Comparison of ENCODE assay signal across 8 cellular contexts in genomic region chr22:20393705-20394476, GRCh38. TPM values are rescaled to one million over a fixed set of nuclear protein-coding genes. Genes with fewer than 3 reads are reported as not detected.
A peak's percentile ranks its signal among the peaks of the same experiment; 100 is the strongest.
DNase-seq lines count a peak whose midpoint lies in the region; ATAC-seq, FAIRE-seq and TF ChIP-seq lines count a peak whose summit lies in the region.

Gene ZNF74, plus strand, starts transcription at chr22:20394151. Its CDS starts 478 bp downstream, at chr22:20394629.

- H3K36me3 ChIP-seq in bronchial epithelial cell (ENCODE audit: control insufficient read depth, insufficient read depth, low read length) (no peaks in the 10 kb centered on the region), skeletal muscle tissue (ENCODE audit: control insufficient read depth in 3 of 3, insufficient read depth in 3 of 3, low read length in 3 of 3) (no peaks in the 10 kb centered on the region)

- H3K9me3 Mint-ChIP-seq in WTC11, result peaks cover 5% of the 10 kb centered on the region

- DNase-seq in GM12891 (ENCODE audit: insufficient read length, low spot score), result peak; percentile 66
- DNase-seq in NCI-H2171 treated with DMSO at 0.1 percent for 48 hours (lab: John Stamatoyannopoulos, UW), result peak; percentile 97
- DNase-seq in WTC11 (ENCODE audit: low spot score), result peak; percentile 91
- peak; percentile 82 for DNase-seq in bronchial epithelial cell (ENCODE audit: low read depth)
- peak; percentile 89 for DNase-seq in iPS-NIHi11 (ENCODE audit: low spot score)

- TF ChIP-seq POLR2A in GM12891 (IDR thresholded peaks at IDR 0.05; ENCODE audit: low read depth, low read length), result peak; percentile 87

- ATAC-seq in HG02943 (IDR thresholded peaks at IDR 0.05; ENCODE audit: low read depth, unreplicated experiment) (peak; percentile 71), WTC11 (peak; percentile 95), HG02571 (IDR thresholded peaks at IDR 0.05; ENCODE audit: unreplicated experiment) (no peak)

- TF ChIP-seq CTCF in WTC11 (IDR thresholded peaks at IDR 0.05) (no peak), bronchial epithelial cell (IDR thresholded peaks at IDR 0.05; ENCODE audit: insufficient read depth, low read length, severe bottlenecking) (no peak)

- H3K4me3 ChIP-seq in bronchial epithelial cell (ENCODE audit: low read depth, low read length) (peak within 1 kb of the TSS; percentile 64), skeletal muscle tissue (ENCODE audit: low read length in 3 of 3) (peak within 1 kb of the TSS; percentile 86 to 94 (median 91))

- H3K4me1 ChIP-seq in skeletal muscle tissue (ENCODE audit: control insufficient read depth in 3 of 3, insufficient read depth in 3 of 3, low read length in 3 of 3), result peaks cover 15 to 22% (median 17%) of the 10 kb centered on the region in 3 donors

- FAIRE-seq in GM12891 (lab: Jason Lieb, UNC) (peak; percentile 97), bronchial epithelial cell (lab: Jason Lieb, UNC) (no peak)

- H3K4me3 Mint-ChIP-seq in WTC11, result peak within 1 kb of the TSS; percentile 87

- H3K9me3 ChIP-seq in skeletal muscle tissue (ENCODE audit: control insufficient read depth in 3 of 3, low read length in 3 of 3), result no peaks in the 10 kb centered on the region

- H3K27ac ChIP-seq in skeletal muscle tissue (ENCODE audit: low read depth, low read length), result peak within 1 kb of the TSS; percentile 21

- no peaks in the 10 kb centered on the region for H3K27me3 ChIP-seq in bronchial epithelial cell (ENCODE audit: control insufficient read depth, insufficient read depth, low read length)
- H3K27me3 ChIP-seq in skeletal muscle tissue (ENCODE audit: control insufficient read depth in 3 of 3, insufficient read depth in 3 of 3, low read length in 3 of 3), result no peaks in the 10 kb centered on the region

- peaks cover 17% of the 10 kb centered on the region for H3K36me3 Mint-ChIP-seq in WTC11

- H3K27ac Mint-ChIP-seq in WTC11, result peak within 1 kb of the TSS; percentile 94

- POLR2A ChIA-PET in WTC11 (lab: Charles Lee), result interaction anchor here (0.5 to 1.4 kb wide), 2 partner anchors 74 to 243 kb away, joined by 3 to 4 read pairs; partner anchors contain the start of gene DGCR6L

- H3K4me1 Mint-ChIP-seq in WTC11, result peaks cover 36% of the 10 kb centered on the region

- no peaks in the 10 kb centered on the region; the same call in none of the 2 replicates for H3K27me3 Mint-ChIP-seq in WTC11 (ENCODE audit: low read depth)

- CTCF ChIA-PET in WTC11 (lab: Charles Lee), result interaction anchor here (1.0 to 4.5 kb wide), 7 partner anchors 24 to 212 kb away, joined by 3 to 30 read pairs (median 6); partner anchors contain the start of gene DGCR6L

- peak within 1 kb of the TSS; percentile 82 to 88 (median 85) for H3K9ac ChIP-seq in skeletal muscle tissue (ENCODE audit: low read depth in 1 of 3, low read length in 3 of 3)

TF ChIP-seq in GM12891, 5 proteins besides CTCF, POLR2A, EP300 and RAD21:
- TF ChIP-seq SPI1 (IDR thresholded peaks at IDR 0.05; ENCODE audit: low read depth, low read length) (no peak), POU2F2 (IDR thresholded peaks at IDR 0.05; ENCODE audit: low read depth, low read length) (peak; percentile 38; the same call in 1 of the 2 replicates), PAX5 (IDR thresholded peaks at IDR 0.05; ENCODE audit: insufficient read depth, low read length, severe bottlenecking) (no peak), TAF1 (IDR thresholded peaks at IDR 0.05; ENCODE audit: low read depth, low read length) (peak; percentile 56), POLR2AphosphoS5 (IDR thresholded peaks at IDR 0.05; ENCODE audit: low read depth, low read length) (peak; percentile 80)
TF ChIP-seq in GM12891: peak in this region for 3.

TF ChIP-seq in WTC11, 78 proteins besides CTCF, POLR2A, EP300 and RAD21 (continues in another document):
- TF ChIP-seq USF1 (CRISPR knock-in tag; IDR thresholded peaks at IDR 0.05), result peak; percentile 65
- TF ChIP-seq TEAD4 (CRISPR knock-in tag; IDR thresholded peaks at IDR 0.05), result peak; percentile 44; the same call in 1 of the 2 replicates
- TF ChIP-seq E2F1 (CRISPR knock-in tag; IDR thresholded peaks at IDR 0.05), result no peak
- peak; percentile 93; the same call in 1 of the 2 replicates for TF ChIP-seq KAT7 (CRISPR knock-in tag; IDR thresholded peaks at IDR 0.05; ENCODE audit: borderline replicate concordance)
- TF ChIP-seq CREM (CRISPR knock-in tag; IDR thresholded peaks at IDR 0.05), result 0 out of 2 replicates have a peak, but pooled peaks have one; percentile 64
- no peak for TF ChIP-seq PRRX2 (CRISPR knock-in tag; IDR thresholded peaks at IDR 0.05)
- TF ChIP-seq NFYB (CRISPR knock-in tag; conservative IDR thresholded peaks at IDR 0.05; ENCODE audit: low read depth), result no peak
- TF ChIP-seq ATF3 (CRISPR knock-in tag; conservative IDR thresholded peaks at IDR 0.05), result no peak
- TF ChIP-seq SMAD4 (CRISPR knock-in tag; IDR thresholded peaks at IDR 0.05), result peak; percentile 63; the same call in 1 of the 2 replicates
- peak; percentile 63 for TF ChIP-seq FOXP1 (CRISPR knock-in tag; IDR thresholded peaks at IDR 0.05; ENCODE audit: borderline replicate concordance)
- no peak for TF ChIP-seq NR2C2 (CRISPR knock-in tag; IDR thresholded peaks at IDR 0.05)
- TF ChIP-seq SOX15 (CRISPR knock-in tag; IDR thresholded peaks at IDR 0.05), result no peak
- no peak for TF ChIP-seq SMAD3 (CRISPR knock-in tag; IDR thresholded peaks at IDR 0.05; ENCODE audit: borderline replicate concordance)
- no peak for TF ChIP-seq ZSCAN18 (CRISPR knock-in tag; IDR thresholded peaks at IDR 0.05)
- no peak for TF ChIP-seq ZBTB21 (CRISPR knock-in tag; IDR thresholded peaks at IDR 0.05; ENCODE audit: borderline replicate concordance)
- TF ChIP-seq TEAD1 (CRISPR knock-in tag; IDR thresholded peaks at IDR 0.05), result peak; percentile 85; the same call in 1 of the 2 replicates
- TF ChIP-seq TCF7 (CRISPR knock-in tag; IDR thresholded peaks at IDR 0.05; ENCODE audit: low read depth), result 0 out of 2 replicates have a peak, but pooled peaks have one; percentile 73
- no peak for TF ChIP-seq ZMAT4 (CRISPR knock-in tag; IDR thresholded peaks at IDR 0.05)
- 0 out of 2 replicates have a peak, but pooled peaks have one; percentile 20 for TF ChIP-seq MYBL2 (CRISPR knock-in tag; IDR thresholded peaks at IDR 0.05)
- TF ChIP-seq RELA (CRISPR knock-in tag; IDR thresholded peaks at IDR 0.05; ENCODE audit: borderline replicate concordance), result peak; percentile 23; the same call in 1 of the 2 replicates

RNA-seq across cellular contexts. Expression of gene ZNF74, which starts in this region (rescaled TPM):
- 2.7 TPM for polyA plus RNA-seq in GM12891 (2012; ENCODE audit: low read depth, missing spikeins)
- 56.5 to 62.8 TPM (median 61.7 TPM) in 3 replicates for total RNA-seq in WTC11 (2021)
- 7.8 and 15.5 TPM in 2 replicates for total RNA-seq in bronchial epithelial cell
- total RNA-seq in skeletal muscle tissue, result 9.9 TPM
